In genomic region chr17:43952351-43952723, GRCh38 we compare ENCODE assay signal across 1 cellular context.
TF ChIP-seq lines count a peak whose summit lies in the region.

No MANE protein-coding gene starts in this region.

TF ChIP-seq in IMR-90, 13 proteins besides CTCF, POLR2A, EP300 and RAD21:
- TF ChIP-seq NFE2L2 (IDR thresholded peaks at IDR 0.05; ENCODE audit: low read depth, low read length) = no peak
- TF ChIP-seq MAFK (IDR thresholded peaks at IDR 0.05; ENCODE audit: low read depth, low read length) = no peak
- TF ChIP-seq SMC3 (IDR thresholded peaks at IDR 0.05; ENCODE audit: low read depth, low read length) = no peak
- no peak for TF ChIP-seq MXI1 (IDR thresholded peaks at IDR 0.05; ENCODE audit: borderline replicate concordance, low read depth, low read length)
- TF ChIP-seq RCOR1 (IDR thresholded peaks at IDR 0.05; ENCODE audit: insufficient replicate concordance, low read length) = no peak
- no peak for TF ChIP-seq CEBPB (IDR thresholded peaks at IDR 0.05; ENCODE audit: low read depth, low read length)
- no peak for TF ChIP-seq ELK1 (IDR thresholded peaks at IDR 0.05; ENCODE audit: borderline replicate concordance, low read depth, low read length)
- no peak for TF ChIP-seq CHD1 (IDR thresholded peaks at IDR 0.05; ENCODE audit: low read depth, low read length)
- no peak for TF ChIP-seq USF2 (IDR thresholded peaks at IDR 0.05; ENCODE audit: low read depth, low read length)
- no peak for TF ChIP-seq BHLHE40 (IDR thresholded peaks at IDR 0.05; ENCODE audit: low read depth, low read length)
- no peak for TF ChIP-seq MAZ (IDR thresholded peaks at IDR 0.05; ENCODE audit: borderline replicate concordance, low read depth, low read length)
- no peak for TF ChIP-seq FOS (IDR thresholded peaks at IDR 0.05; ENCODE audit: low read depth, low read length)
- no peak for TF ChIP-seq RFX5 (IDR thresholded peaks at IDR 0.05; ENCODE audit: low read depth, low read length)
